In genomic region chr10:132397036-132397541, GRCh38 we compare ENCODE assay signal across 8 cellular contexts. TPM values are rescaled to one million over a fixed set of nuclear protein-coding genes. Genes with fewer than 3 reads are reported as not detected.
DNase-seq lines count a peak whose midpoint lies in the region; ATAC-seq, FAIRE-seq and TF ChIP-seq lines count a peak whose summit lies in the region.

PWWP2B (plus strand) TSS chr10:132397200; CDS start chr10:132397227, 27 bp downstream.

- H3K4me3 ChIP-seq in GM12878 (peak within 1 kb of the TSS; percentile 64), iPS-20b (ENCODE audit: low read length) (peak within 1 kb of the TSS; percentile 65), spleen (peak within 1 kb of the TSS; percentile 49 to 89 (median 67))

- CTCF ChIA-PET in GM12878 (lab: Yijun Ruan, JAX) = no interaction called here

- FAIRE-seq in GM12878 (lab: Jason Lieb, UNC) (no peak), HTR-8/SVneo (lab: Jason Lieb, UNC) (no peak)

- H3K9me3 ChIP-seq in GM12878 (replicated peaks; ENCODE audit: control insufficient read depth, insufficient read depth, low read length) (no peaks in the 10 kb centered on the region), iPS-20b (ENCODE audit: insufficient read depth, low read depth, low read length) (no peaks in the 10 kb centered on the region), spleen (no peaks in the 10 kb centered on the region)

- H4K20me1 ChIP-seq in GM12878 (ENCODE audit: control insufficient read depth, insufficient read depth) = no peaks in the 10 kb centered on the region

- ATAC-seq in GM18505 (IDR thresholded peaks at IDR 0.05; ENCODE audit: unreplicated experiment) = peak; percentile 44
- ATAC-seq in HG02884 (IDR thresholded peaks at IDR 0.05; ENCODE audit: unreplicated experiment) = peak; percentile 39
- peak; percentile 43 for ATAC-seq in GM12878
- no peak for ATAC-seq in HG03565 (IDR thresholded peaks at IDR 0.05; ENCODE audit: unreplicated experiment)

- H3K9ac ChIP-seq in GM12878 (ENCODE audit: control insufficient read depth, insufficient read depth, low read length) = peak within 1 kb of the TSS; percentile 35; the same call in 1 of the 2 replicates
- H3K9ac ChIP-seq in iPS-20b (ENCODE audit: low read depth, low read length) = no peak within 1 kb of the TSS

- POLR2A ChIA-PET in GM12878 (lab: Charles Lee) = no interaction called here

- no peaks in the 10 kb centered on the region for H3K79me2 ChIP-seq in GM12878 (ENCODE audit: control insufficient read depth, insufficient read depth, low read length)

- H3K36me3 ChIP-seq in GM12878 (ENCODE audit: control insufficient read depth in 2 of 2, insufficient read depth in 2 of 2, low read length in 1 of 2) (no peaks in the 10 kb centered on the region), iPS-20b (ENCODE audit: insufficient read depth, low read depth, low read length) (no peaks in the 10 kb centered on the region), spleen (peaks cover 0 to 11% (median 0%) of the 10 kb centered on the region in 6 donors)

- in situ Hi-C loops in GM12878 (cut with MboI) = no loop called here

- SMC1A ChIA-PET in GM12878 (lab: Charles Lee; ENCODE audit: uncharacterized antibody, unreplicated experiment) = no interaction called here

- intact Hi-C loops in GM12878 (cut with micrococcal nuclease; ENCODE audit: unreplicated experiment) (loop anchor here (5.0 kb wide), 1 partner anchor 55 kb away; no protein-coding TSS in a partner anchor), spleen (cut with DNase I; ENCODE audit: low total_unique reads) (no loop called here)

- RAD21 ChIA-PET in GM12878 (lab: Charles Lee; ENCODE audit: unreplicated experiment) = no interaction called here

- peak; percentile 32 to 70 (median 48) for DNase-seq in T-helper 1 cell
- no peak for DNase-seq in GM12878 (ENCODE audit: low read depth, low spot score)
- peak; percentile 94 for DNase-seq in spleen
- no peak for DNase-seq in HTR-8/SVneo (ENCODE audit: insufficient read length, low spot score)

- no peak within 1 kb of the TSS; the same call in 1 of the 2 replicates for H2AFZ ChIP-seq in GM12878 (ENCODE audit: control insufficient read depth, low read depth, low read length)

- peaks cover 0 to 3% of the 10 kb centered on the region in 2 experiments; a peak in 3 of 4 replicates for H3K27me3 ChIP-seq in GM12878 (replicated peaks in 1 of 2; ENCODE audit: control insufficient read depth in 2 of 2, insufficient read depth in 2 of 2, low read length in 1 of 2)
- H3K27me3 ChIP-seq in iPS-20b (ENCODE audit: insufficient read depth, low read length) = peaks cover 23% of the 10 kb centered on the region
- H3K27me3 ChIP-seq in spleen (replicated peaks in 1 of 7) = peaks cover 0 to 6% (median 0%) of the 10 kb centered on the region in 7 donors

- peak within 1 kb of the TSS; percentile 66 for H3K4me2 ChIP-seq in GM12878 (ENCODE audit: control insufficient read depth, insufficient read depth)

- no peak for TF ChIP-seq RAD21 in GM12878 (IDR thresholded peaks at IDR 0.05; ENCODE audit: insufficient read depth, low read depth, low read length)

- no peak for TF ChIP-seq CTCF in GM12878 (IDR thresholded peaks at IDR 0.05 in 2 of 3, conservative IDR thresholded peaks at IDR 0.05 in 1 of 3; ENCODE audit: control insufficient read depth in 2 of 3, extremely low read depth in 1 of 3, insufficient read depth in 1 of 3, low read depth in 3 of 3, low read length in 3 of 3)
- TF ChIP-seq CTCF in spleen (IDR thresholded peaks at IDR 0.05 in 8 of 11, conservative IDR thresholded peaks at IDR 0.05 in 3 of 11) = no peak

- no TSS peak for BruUV-seq in GM12878 (replicated peaks; lab: Mats Ljungman, UMichigan)

- no peak for TF ChIP-seq EP300 in GM12878 (IDR thresholded peaks at IDR 0.05; ENCODE audit: borderline replicate concordance in 1 of 2, control insufficient read depth in 1 of 2, low read depth in 2 of 2, low read length in 2 of 2)

- no peak for TF ChIP-seq POLR2A in GM18505 (IDR thresholded peaks at IDR 0.05; ENCODE audit: borderline replicate concordance, extremely low read depth, insufficient read depth, insufficient read length)
- TF ChIP-seq POLR2A in GM12878 (IDR thresholded peaks at IDR 0.05; ENCODE audit: low read depth, low read length) = peak; percentile 21; the same call in 1 of the 2 replicates
- no peak for TF ChIP-seq POLR2A in spleen (IDR thresholded peaks at IDR 0.05)

- peaks cover 8% of the 10 kb centered on the region; the same call in 1 of the 2 replicates for H3K4me1 ChIP-seq in GM12878 (ENCODE audit: control insufficient read depth, insufficient read depth, low read length)
- H3K4me1 ChIP-seq in iPS-20b (ENCODE audit: insufficient read depth, low read length) = peaks cover 4% of the 10 kb centered on the region; the same call in 1 of the 2 replicates
- H3K4me1 ChIP-seq in spleen = peaks cover 52 to 82% (median 78%) of the 10 kb centered on the region in 6 donors

- H3K27ac ChIP-seq in GM12878 (ENCODE audit: control insufficient read depth, insufficient read depth) = no peak within 1 kb of the TSS
- no peak within 1 kb of the TSS for H3K27ac ChIP-seq in iPS-20b (ENCODE audit: low read length)
- H3K27ac ChIP-seq in spleen = peak within 1 kb of the TSS; percentile 87 to 99 (median 97)

- under 1% methylated on average over 15 of the region's 86 CpGs for WGBS in GM12878 (ENCODE audit: insufficient coverage, insufficient replicate concordance, low lambda C conversion rate, missing lambda C conversion rate)
- WGBS in spleen, 5 donors = 0 to 3% (median 0%) methylated on average over 19 to 86 of the region's 86 CpGs

TF ChIP-seq in GM12878, 131 proteins besides CTCF, POLR2A, EP300 and RAD21 (continues in another document):
- TF ChIP-seq RELB (IDR thresholded peaks at IDR 0.05; ENCODE audit: low read depth) (no peak), POLR2AphosphoS5 (IDR thresholded peaks at IDR 0.05; ENCODE audit: low read length) (no peak), SRF (IDR thresholded peaks at IDR 0.05; ENCODE audit: low read depth in 2 of 2, low read length in 2 of 2) (no peak), EGR1 (IDR thresholded peaks at IDR 0.05; ENCODE audit: borderline replicate concordance in 1 of 2, low read depth in 2 of 2, low read length in 2 of 2) (peak in 1 of 2 experiments; percentile 89; a peak in 2 of 3 replicates), STAT1 (conservative IDR thresholded peaks at IDR 0.05) (no peak), BHLHE40 (IDR thresholded peaks at IDR 0.05; ENCODE audit: borderline replicate concordance in 1 of 2, low read depth in 2 of 2, low read length in 1 of 2) (peak in 1 of 2 experiments; percentile 58; a peak in 2 of 4 replicates), MYB (IDR thresholded peaks at IDR 0.05; ENCODE audit: borderline replicate concordance, low read depth, low read length) (no peak), SUPT20H (IDR thresholded peaks at IDR 0.05; ENCODE audit: borderline replicate concordance, control insufficient read depth, low read depth, low read length) (no peak), ATF3 (IDR thresholded peaks at IDR 0.05; ENCODE audit: borderline replicate concordance, extremely low read depth, low read depth, low read length) (no peak), NFYA (IDR thresholded peaks at IDR 0.05; ENCODE audit: borderline replicate concordance, low read depth, low read length) (no peak)

RNA-seq across cellular contexts. Expression of gene PWWP2B, which starts in this region (rescaled TPM):
- 0.44 and 0.90 TPM in 2 replicates for total RNA-seq in GM12878 (2013; cell fraction: nucleolus; rRNA removed)
- 0.38 and 0.56 TPM in 2 replicates for total RNA-seq in GM12878 (2014; rRNA removed)
- 0.04 TPM in 1 of 2 replicates, not detected in the other for total RNA-seq in GM12878 (2014; rRNA removed; fragmentation: Illumina TruSeq; extraction: Trizol)
- 0.72 and 0.87 TPM in 2 replicates for total RNA-seq in GM12878 (2021)
- not detected for polyA plus RNA-seq in GM12878 (2011; ENCODE audit: low read depth)
- polyA plus RNA-seq in GM12878 (2011; rRNA removed) = not detected in 2 replicates
- polyA plus RNA-seq in GM12878 (2011; cell fraction: cytosol; rRNA removed) = 0.03 TPM in 1 of 2 replicates, not detected in the other
- polyA plus RNA-seq in GM12878 (2011; cell fraction: nucleus; rRNA removed) = not detected in 2 replicates
- polyA plus RNA-seq in GM12878 (2012) = 0.22 and 0.49 TPM in 2 replicates
- polyA plus RNA-seq in GM12878 (2014; fragmentation: Illumina TruSeq; extraction: Trizol) = 0.04 TPM in 1 of 2 replicates, not detected in the other
- not detected for polyA plus RNA-seq in GM12878 (2014; fragmentation: Nextera tagmentation; extraction: Ambion mirVana)
- polyA plus RNA-seq in GM12878 (2014; rRNA removed) = 0.30 and 0.59 TPM in 2 replicates
- under 1 TPM in 1 of 2 experiments, not detected in 1; 0.14 TPM for polyA plus RNA-seq in GM12878 (2016; fragmentation: Nextera tagmentation; extraction: Ambion mirVana)
- polyA minus RNA-seq in GM12878 (2011; rRNA and poly(A)+ RNA removed) = not detected in 2 replicates
- 0.67 TPM in 1 of 2 replicates, not detected in the other for polyA minus RNA-seq in GM12878 (2011; cell fraction: cytosol; rRNA and poly(A)+ RNA removed)
- not detected in 2 replicates for polyA minus RNA-seq in GM12878 (2011; cell fraction: nucleus; rRNA and poly(A)+ RNA removed)
- total RNA-seq in spleen = 10 to 100 TPM; 24.8 to 41.7 (median 28.1) TPM
- 10 to 100 TPM; 22.5 to 50.0 (median 27.8) TPM for polyA plus RNA-seq in spleen

Comparison
In these comparisons a context has a peak if more than half of its experiments do, and no peak if none do; other contexts are left out.
1. RNA of gene PWWP2B (total RNA-seq): 24.8 to 41.7 TPM in spleen; 0.04 to 0.90 TPM in GM12878; every median in the first group is over 10 times any median in the second.
2. RNA of gene PWWP2B (polyA plus RNA-seq): 22.5 to 50.0 TPM in spleen; 0.03 to 0.59 TPM in GM12878; every median in the first group is over 10 times any median in the second.
3. Peak in ATAC-seq, H3K4me3 ChIP-seq, H3K9ac ChIP-seq and H3K4me2 ChIP-seq in GM12878; RNA of the gene not detected or under 1 TPM.
4. DNase-seq: peak in T-helper 1 cell (5 of 5) and spleen (single experiment); none in GM12878 (single experiment) and HTR-8/SVneo (single experiment).
5. H3K27ac ChIP-seq: peak in spleen (8 of 8); none in GM12878 (single experiment) and iPS-20b (single experiment).
6. Peak in every context shown above with its lines, with median percentiles within 50 percentile points of each other: H3K4me3 ChIP-seq.